In genomic region chr6:23390221-23390620, GRCh38 we compare ENCODE assay signal across 19 cellular contexts.
DNase-seq lines count a peak whose midpoint lies in the region; ATAC-seq, FAIRE-seq and TF ChIP-seq lines count a peak whose summit lies in the region.
"Had no signal": no experiment of that assay in that cellular context is flagged by ENCODE, and none has a peak within 500 bp of the region (broad histone marks: within the 10 kb centered on the region; RNA-seq: fewer than 3 reads in every experiment).

No MANE protein-coding gene starts in this region.

- no peaks in the 10 kb centered on the region for H3K79me1 ChIP-seq in IMR-90 (ENCODE audit: low read depth in 1 of 2, low read length in 2 of 2)
- no peaks in the 10 kb centered on the region for H3K79me1 ChIP-seq in trophoblast cell (ENCODE audit: low read length)

- H2BK15ac ChIP-seq in IMR-90 (ENCODE audit: low read depth, low read length), result no peak overlapping the region

- H3K4me3 ChIP-seq in HepG2 (replicated peaks in 1 of 3; ENCODE audit: insufficient read depth in 1 of 3, low read depth in 2 of 3, low read length in 3 of 3) (no peak overlapping the region), right lobe of liver (no peak overlapping the region), IMR-90 (ENCODE audit: insufficient read depth, low read depth, low read length) (no peak overlapping the region), trophoblast cell (ENCODE audit: low read depth, low read length) (no peak overlapping the region)
- H3K4me3 ChIP-seq: A549; BLaER1 treated with 17β-estradiol and CSF1 and Interleukin-3, amounts not matched to agents 10 nM and 100 nM had no signal

- no peak for TF ChIP-seq POLR2A in HepG2 (IDR thresholded peaks at IDR 0.05; ENCODE audit: insufficient read depth in 1 of 2, low read depth in 2 of 2, low read length in 2 of 2)
- TF ChIP-seq POLR2A in right lobe of liver (IDR thresholded peaks at IDR 0.05), result no peak
- no peak for TF ChIP-seq POLR2A in IMR-90 (IDR thresholded peaks at IDR 0.05; ENCODE audit: low read depth, low read length)

- no peak overlapping the region for H3K56ac ChIP-seq in IMR-90 (ENCODE audit: extremely low read depth, insufficient read depth, low read length)

- H3K27me3 ChIP-seq in HepG2 (ENCODE audit: control insufficient read depth in 1 of 2, insufficient read depth in 2 of 2, low read length in 2 of 2), result no peaks in the 10 kb centered on the region
- no peaks in the 10 kb centered on the region for H3K27me3 ChIP-seq in right lobe of liver
- H3K27me3 ChIP-seq in IMR-90 (ENCODE audit: control insufficient read depth, insufficient read depth, low read length), result no peaks in the 10 kb centered on the region
- no peaks in the 10 kb centered on the region for H3K27me3 ChIP-seq in trophoblast cell (ENCODE audit: insufficient read depth, low read length)
- H3K27me3 ChIP-seq: BLaER1 treated with 17β-estradiol and CSF1 and Interleukin-3, amounts not matched to agents 10 nM and 100 nM had no signal

- H3K4me1 ChIP-seq in HepG2 (ENCODE audit: insufficient read depth, low read length), result no peaks in the 10 kb centered on the region
- H3K4me1 ChIP-seq in right lobe of liver, result no peaks in the 10 kb centered on the region
- H3K4me1 ChIP-seq in IMR-90 (ENCODE audit: control insufficient read depth, insufficient read depth, low read length), result no peaks in the 10 kb centered on the region
- H3K4me1 ChIP-seq in trophoblast cell (ENCODE audit: control insufficient read depth in 1 of 2, insufficient read depth in 2 of 2, low read length in 2 of 2), result no peaks in the 10 kb centered on the region
- H3K4me1 ChIP-seq: A549; BLaER1 treated with 17β-estradiol and CSF1 and Interleukin-3, amounts not matched to agents 10 nM and 100 nM; Caco-2 had no signal

- H4K12ac ChIP-seq in trophoblast cell (ENCODE audit: low read depth, low read length), result no peak overlapping the region

- H2BK5ac ChIP-seq in IMR-90 (ENCODE audit: low read depth, low read length, poor library complexity, severe bottlenecking) (no peak overlapping the region), trophoblast cell (ENCODE audit: low read depth, low read length, poor library complexity) (no peak overlapping the region)

- peak; percentile 15 for FAIRE-seq in HepG2 (lab: Jason Lieb, UNC)
- FAIRE-seq: A549, D721Med, G401.6, GM12891 had no signal

- no peak overlapping the region for H4K5ac ChIP-seq in IMR-90 (ENCODE audit: low read depth, low read length)

- H2AK5ac ChIP-seq in IMR-90 (ENCODE audit: low read depth, low read length), result no peak overlapping the region
- no peak overlapping the region for H2AK5ac ChIP-seq in trophoblast cell (ENCODE audit: low read length)

- no peak overlapping the region for H2BK20ac ChIP-seq in IMR-90 (ENCODE audit: low read depth, low read length)

- no peak overlapping the region for H3K4me2 ChIP-seq in HepG2 (ENCODE audit: low read depth, low read length)
- no peak overlapping the region for H3K4me2 ChIP-seq in IMR-90 (ENCODE audit: low read depth, low read length)
- no peak overlapping the region for H3K4me2 ChIP-seq in trophoblast cell (ENCODE audit: low read length)
- H3K4me2 ChIP-seq: A549; BLaER1 treated with 17β-estradiol and CSF1 and Interleukin-3, amounts not matched to agents 10 nM and 100 nM had no signal

- H4K91ac ChIP-seq in IMR-90 (ENCODE audit: insufficient read depth, low read depth, low read length) (no peak overlapping the region), trophoblast cell (ENCODE audit: low read depth, low read length) (no peak overlapping the region)

- H2AK9ac ChIP-seq in IMR-90 (replicated peaks; ENCODE audit: low read depth, low read length, poor library complexity), result no peak overlapping the region

- TF ChIP-seq CTCF in HepG2 (CRISPR knock-in tag; IDR thresholded peaks at IDR 0.05) (no peak), right lobe of liver (IDR thresholded peaks at IDR 0.05) (no peak), IMR-90 (conservative IDR thresholded peaks at IDR 0.05; ENCODE audit: low read depth, low read length) (no peak)

- H3K79me2 ChIP-seq in HepG2 (ENCODE audit: insufficient read depth, low read length), result no peaks in the 10 kb centered on the region
- no peaks in the 10 kb centered on the region for H3K79me2 ChIP-seq in trophoblast cell (ENCODE audit: control insufficient read depth, insufficient read depth, low read length, poor library complexity)

- no peak for TF ChIP-seq EP300 in HepG2 (IDR thresholded peaks at IDR 0.05; ENCODE audit: low read depth in 2 of 2, low read length in 2 of 2)
- no peak for TF ChIP-seq EP300 in HepG2 (CRISPR knock-in tag; IDR thresholded peaks at IDR 0.05; ENCODE audit: borderline replicate concordance)

- no TSS peak for BruUV-seq in HepG2 (replicated peaks; lab: Mats Ljungman, UMichigan)
- BruUV-seq in IMR-90 (replicated peaks; lab: Mats Ljungman, UMichigan), result no TSS peak

- intact Hi-C loops in HepG2 (cut with micrococcal nuclease; ENCODE audit: unreplicated experiment) (no loop called here), right lobe of liver (cut with DNase I) (no loop called here), IMR-90 (cut with micrococcal nuclease) (no loop called here)

- H2BK12ac ChIP-seq in trophoblast cell (ENCODE audit: low read length), result no peak overlapping the region

- H4K20me1 ChIP-seq in HepG2 (ENCODE audit: insufficient read depth, low read length) (no peaks in the 10 kb centered on the region), IMR-90 (ENCODE audit: insufficient read depth, low read length) (no peaks in the 10 kb centered on the region)
- H4K20me1 ChIP-seq: BLaER1 treated with 17β-estradiol and CSF1 and Interleukin-3, amounts not matched to agents 10 nM and 100 nM had no signal

- H3K23ac ChIP-seq in IMR-90 (ENCODE audit: low read depth, low read length) (no peak overlapping the region), trophoblast cell (ENCODE audit: low read length) (no peak overlapping the region)

- no peak for ATAC-seq in HepG2
- no peak for ATAC-seq in right lobe of liver
- ATAC-seq in IMR-90 (ENCODE audit: low read depth), result no peak
- no peak for ATAC-seq in GM21723 (IDR thresholded peaks at IDR 0.05; ENCODE audit: unreplicated experiment)
- ATAC-seq: A549; CD8-positive, alpha-beta T cell had no signal

- no peak overlapping the region for H3K4ac ChIP-seq in IMR-90 (ENCODE audit: low read depth, low read length)
- no peak overlapping the region for H3K4ac ChIP-seq in trophoblast cell (ENCODE audit: low read depth, low read length)

- H3K36me3 ChIP-seq in HepG2 (replicated peaks in 1 of 2; ENCODE audit: control insufficient read depth in 1 of 2, insufficient read depth in 2 of 2, low read length in 2 of 2) (no peaks in the 10 kb centered on the region), right lobe of liver (no peaks in the 10 kb centered on the region), IMR-90 (ENCODE audit: control insufficient read depth, insufficient read depth, low read length) (no peaks in the 10 kb centered on the region), trophoblast cell (ENCODE audit: control insufficient read depth in 1 of 2, insufficient read depth in 2 of 2, low read length in 2 of 2) (no peaks in the 10 kb centered on the region)
- H3K36me3 ChIP-seq: BLaER1 treated with 17β-estradiol and CSF1 and Interleukin-3, amounts not matched to agents 10 nM and 100 nM had no signal

- H3K14ac ChIP-seq in IMR-90 (replicated peaks; ENCODE audit: low read depth, low read length) (no peak overlapping the region), trophoblast cell (ENCODE audit: low read length) (no peak overlapping the region)

- H3K27ac ChIP-seq in HepG2 (ENCODE audit: extremely low read length, insufficient read depth, low read length), result no peak overlapping the region
- no peak overlapping the region for H3K27ac ChIP-seq in right lobe of liver
- no peak overlapping the region for H3K27ac ChIP-seq in IMR-90 (ENCODE audit: insufficient read depth, low read length)
- no peak overlapping the region for H3K27ac ChIP-seq in trophoblast cell (ENCODE audit: low read depth, low read length)
- H3K27ac ChIP-seq: 22Rv1; A549; BLaER1 treated with 17β-estradiol and CSF1 and Interleukin-3, amounts not matched to agents 10 nM and 100 nM; C4-2B had no signal

- H3K9ac ChIP-seq in HepG2 (ENCODE audit: insufficient read depth, low read depth, low read length) (no peak overlapping the region), IMR-90 (ENCODE audit: low read depth, low read length) (no peak overlapping the region), trophoblast cell (ENCODE audit: low read length) (no peak overlapping the region)
- H3K9ac ChIP-seq: BLaER1 treated with 17β-estradiol and CSF1 and Interleukin-3, amounts not matched to agents 10 nM and 100 nM had no signal

- no peak overlapping the region for H2AFZ ChIP-seq in HepG2 (ENCODE audit: low read length)
- H2AFZ ChIP-seq in IMR-90 (replicated peaks; ENCODE audit: low read length, poor library complexity), result no peak overlapping the region
- no peak overlapping the region for H2AFZ ChIP-seq in trophoblast cell (ENCODE audit: insufficient read depth, low read length, poor library complexity)

- CTCF ChIA-PET in HepG2 (lab: Yijun Ruan, JAX; ENCODE audit: low intra/inter-chr PET ratio, low total read pairs) (no interaction called here), IMR-90 (lab: Yijun Ruan, JAX) (interaction anchor here (0.8 kb wide), 1 partner anchor 16 kb away, joined by 3 read pairs; no protein-coding TSS in a partner anchor)

- H2BK120ac ChIP-seq in IMR-90 (ENCODE audit: low read depth, low read length) (no peak overlapping the region), trophoblast cell (ENCODE audit: insufficient read depth, low read length, poor library complexity) (no peak overlapping the region)

- DNase-seq in HepG2 (ENCODE audit: low spot score), result no peak
- DNase-seq in right lobe of liver, result no peak
- no peak for DNase-seq in IMR-90
- peak; percentile 16 to 77 for DNase-seq in trophoblast cell
- no peak for DNase-seq in midbrain (lab: John Stamatoyannopoulos, UW)
- DNase-seq: AML-193; Caco-2; Calu3; CD4-positive, alpha-beta T cell; CD8-positive, alpha-beta T cell; GF-D8 had no signal

- POLR2A ChIA-PET in HepG2 (lab: Yijun Ruan, JAX) (no interaction called here), IMR-90 (lab: Charles Lee; ENCODE audit: unreplicated experiment) (no interaction called here)

- TF ChIP-seq RAD21 in HepG2 (CRISPR knock-in tag; IDR thresholded peaks at IDR 0.05) (no peak), IMR-90 (IDR thresholded peaks at IDR 0.05; ENCODE audit: low read length) (no peak)

- H4K8ac ChIP-seq in IMR-90 (ENCODE audit: low read depth in 2 of 2, low read length in 2 of 2), result no peak overlapping the region
- no peak overlapping the region for H4K8ac ChIP-seq in trophoblast cell (ENCODE audit: low read depth, low read length)

- no peaks in the 10 kb centered on the region for H3K9me3 ChIP-seq in HepG2 (ENCODE audit: low read length)
- H3K9me3 ChIP-seq in right lobe of liver, result no peaks in the 10 kb centered on the region
- no peaks in the 10 kb centered on the region for H3K9me3 ChIP-seq in IMR-90 (ENCODE audit: control insufficient read depth, insufficient read depth, low read length)
- no peaks in the 10 kb centered on the region for H3K9me3 ChIP-seq in trophoblast cell (ENCODE audit: insufficient read depth, low read depth, low read length)
- H3K9me3 ChIP-seq: A549; BLaER1 treated with 17β-estradiol and CSF1 and Interleukin-3, amounts not matched to agents 10 nM and 100 nM; Caco-2 had no signal

- 25% methylated on average over 2 of the region's 2 CpGs for WGBS in HepG2 (ENCODE audit: low lambda C conversion rate)
- 87% methylated on average over 2 of the region's 2 CpGs for WGBS in right lobe of liver (ENCODE audit: insufficient coverage, low coverage, low lambda C conversion rate, missing lambda C conversion rate)
- no CpG with 5 or more reads among the region's 2 CpGs for WGBS in IMR-90 (ENCODE audit: extremely low coverage in 2 of 2, insufficient read length in 1 of 2), 2 experiments
- WGBS in trophoblast cell (ENCODE audit: extremely low coverage, insufficient coverage, insufficient read length), result no CpG with 5 or more reads among the region's 2 CpGs

- no peak overlapping the region for H3K18ac ChIP-seq in IMR-90 (ENCODE audit: low read depth, low read length)
- H3K18ac ChIP-seq in trophoblast cell (ENCODE audit: low read length), result no peak overlapping the region

- dilution Hi-C loops in IMR-90 (cut with HindIII; ENCODE audit: low sequenced_read_pairs, unreplicated experiment), result no loop called here

- in situ Hi-C loops in HepG2 (cut with HindIII; ENCODE audit: extremely low pct_ligation_motif_present, low pct_unique_long_range_greater_than_20kb) (no loop called here), IMR-90 (cut with MboI; ENCODE audit: low sequenced_read_pairs) (no loop called here)

- H3K9me1 ChIP-seq in IMR-90 (ENCODE audit: insufficient read depth, low read length), result no peaks in the 10 kb centered on the region; the same call in 1 of the 2 replicates

Comparison
In these comparisons a context has a peak if more than half of its experiments do, and no peak if none do; other contexts are left out.
1. DNase-seq: peak in trophoblast cell (2 of 2); none in HepG2 (single experiment), right lobe of liver (0 of 3), IMR-90 (single experiment) and midbrain (single experiment).